ENCODE assay signal across 1 cellular context in the genomic region with DNA sequence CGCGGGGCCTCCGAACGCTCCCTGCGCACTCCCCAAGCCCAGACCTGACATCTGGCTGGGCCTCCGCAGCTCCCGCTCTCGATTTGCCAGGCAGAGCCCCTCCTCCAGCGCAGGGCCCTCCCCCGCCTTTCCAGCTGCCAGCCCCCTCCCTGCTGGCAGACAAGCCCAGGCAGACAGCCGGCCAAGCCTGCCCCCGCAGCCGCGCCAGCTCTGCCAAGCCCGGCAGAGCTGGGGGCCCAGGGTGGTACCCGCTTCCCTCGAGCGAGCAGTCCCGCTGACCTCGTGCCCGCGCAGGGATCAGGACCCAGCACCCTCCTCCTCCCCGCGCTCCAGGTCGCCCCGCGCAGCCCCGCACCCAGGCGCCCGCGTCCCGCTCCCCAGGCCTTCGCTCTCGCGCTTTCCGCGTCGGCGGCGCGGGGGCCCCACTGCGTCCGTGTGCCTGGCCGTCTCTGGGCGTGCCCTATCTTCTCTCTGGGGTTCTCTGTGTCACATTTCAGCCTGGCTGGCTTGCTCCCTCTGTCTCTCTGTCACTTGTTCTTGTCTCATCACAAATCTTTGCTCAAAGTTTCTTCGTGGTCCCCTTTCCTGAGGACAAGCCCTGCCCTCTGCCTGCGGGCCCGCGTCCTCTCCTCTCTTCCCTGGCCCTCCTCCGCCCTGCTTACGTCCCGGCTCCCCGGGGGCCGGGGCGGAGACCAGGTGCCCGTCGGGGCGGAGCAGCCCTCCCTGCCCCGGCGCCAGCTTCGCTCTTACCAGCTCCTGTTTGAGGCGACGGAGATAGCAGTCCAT.
TF ChIP-seq lines count a peak whose summit lies in the region.

No MANE protein-coding gene starts in this region.

TF ChIP-seq in HepG2, 621 proteins besides CTCF, POLR2A, EP300 and RAD21 (continued from another document and continues in another):
- TF ChIP-seq TBL1XR1 (IDR thresholded peaks at IDR 0.05; ENCODE audit: borderline replicate concordance, low read length, partially characterized antibody) = no peak
- TF ChIP-seq ZNF782 (CRISPR knock-in tag; IDR thresholded peaks at IDR 0.05; ENCODE audit: borderline replicate concordance) = no peak
- TF ChIP-seq ZSCAN21 (CRISPR knock-in tag; IDR thresholded peaks at IDR 0.05; ENCODE audit: borderline replicate concordance) = peak; percentile 22; the same call in 1 of the 2 replicates
- TF ChIP-seq KAT8 (CRISPR knock-in tag; IDR thresholded peaks at IDR 0.05) = 0 out of 2 replicates have a peak, but pooled peaks have one; percentile 6
- peak; percentile 88 for TF ChIP-seq HNRNPL (IDR thresholded peaks at IDR 0.05; ENCODE audit: low read depth, low read length)
- no peak for TF ChIP-seq ZSCAN30 (CRISPR knock-in tag; IDR thresholded peaks at IDR 0.05)
- no peak; the same call in 1 of the 2 replicates for TF ChIP-seq ZNF446 (CRISPR knock-in tag; IDR thresholded peaks at IDR 0.05)
- TF ChIP-seq TFAP4 (IDR thresholded peaks at IDR 0.05; ENCODE audit: borderline replicate concordance, low read depth) = peak; percentile 74; the same call in 1 of the 2 replicates
- no peak for TF ChIP-seq ISL2 (CRISPR knock-in tag; IDR thresholded peaks at IDR 0.05)
- TF ChIP-seq ZSCAN25 (CRISPR knock-in tag; IDR thresholded peaks at IDR 0.05) = no peak
- peak; percentile 37; the same call in 1 of the 2 replicates for TF ChIP-seq TARDBP (CRISPR knock-in tag; IDR thresholded peaks at IDR 0.05)
- TF ChIP-seq, protein P1, sequence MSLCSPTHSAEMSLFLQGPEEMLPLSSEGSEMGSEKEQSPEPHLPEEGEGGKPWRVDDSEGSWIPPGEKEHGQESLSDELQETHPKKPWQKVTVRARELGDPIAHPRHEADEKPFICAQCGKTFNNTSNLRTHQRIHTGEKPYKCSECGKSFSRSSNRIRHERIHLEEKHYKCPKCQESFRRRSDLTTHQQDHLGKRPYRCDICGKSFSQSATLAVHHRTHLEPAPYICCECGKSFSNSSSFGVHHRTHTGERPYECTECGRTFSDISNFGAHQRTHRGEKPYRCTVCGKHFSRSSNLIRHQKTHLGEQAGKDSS (CRISPR knock-in tag; IDR thresholded peaks at IDR 0.05; ENCODE audit: borderline replicate concordance, low read depth) = 0 out of 2 replicates have a peak, but pooled peaks have one; percentile 10
- TF ChIP-seq RBFOX2 (IDR thresholded peaks at IDR 0.05; ENCODE audit: low read depth, low read length) = peak; percentile 72
- TF ChIP-seq AGO2 (optimal IDR thresholded peaks at IDR 0.05; ENCODE audit: low read depth, low read length) = peak; percentile 83
- TF ChIP-seq NFIB (CRISPR knock-in tag; IDR thresholded peaks at IDR 0.05; ENCODE audit: borderline replicate concordance) = no peak
- 0 out of 2 replicates have a peak, but pooled peaks have one; percentile 54 for TF ChIP-seq ZBTB7A (CRISPR knock-in tag; IDR thresholded peaks at IDR 0.05)
- TF ChIP-seq HMGXB4 (CRISPR knock-in tag; IDR thresholded peaks at IDR 0.05; ENCODE audit: borderline replicate concordance in 1 of 2, low read depth in 1 of 2) = 0 out of 4 replicates have a peak, but pooled peaks of 1 of the 2 experiments have one; percentile 26
- TF ChIP-seq, protein P2, sequence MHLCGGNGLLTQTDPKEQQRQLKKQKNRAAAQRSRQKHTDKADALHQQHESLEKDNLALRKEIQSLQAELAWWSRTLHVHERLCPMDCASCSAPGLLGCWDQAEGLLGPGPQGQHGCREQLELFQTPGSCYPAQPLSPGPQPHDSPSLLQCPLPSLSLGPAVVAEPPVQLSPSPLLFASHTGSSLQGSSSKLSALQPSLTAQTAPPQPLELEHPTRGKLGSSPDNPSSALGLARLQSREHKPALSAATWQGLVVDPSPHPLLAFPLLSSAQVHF (CRISPR knock-in tag; IDR thresholded peaks at IDR 0.05) = no peak
- 0 out of 2 replicates have a peak, but pooled peaks have one; percentile 54 for TF ChIP-seq ZNF607 (CRISPR knock-in tag; IDR thresholded peaks at IDR 0.05; ENCODE audit: borderline replicate concordance)
- TF ChIP-seq ETV6 (CRISPR knock-in tag; conservative IDR thresholded peaks at IDR 0.05) = no peak
- TF ChIP-seq HNRNPK (IDR thresholded peaks at IDR 0.05; ENCODE audit: low read depth, low read length, poor library complexity, severe bottlenecking) = peak; percentile 60
- TF ChIP-seq AGO1 (IDR thresholded peaks at IDR 0.05; ENCODE audit: low read depth, low read length, poor library complexity, severe bottlenecking) = peak; percentile 16
- TF ChIP-seq NR0B2 (CRISPR knock-in tag; IDR thresholded peaks at IDR 0.05) = no peak; the same call in 1 of the 2 replicates
- peak; percentile 62; the same call in 1 of the 2 replicates for TF ChIP-seq HIC2 (CRISPR knock-in tag; IDR thresholded peaks at IDR 0.05; ENCODE audit: low read depth)
- no peak for TF ChIP-seq ZNF703 (CRISPR knock-in tag; IDR thresholded peaks at IDR 0.05; ENCODE audit: borderline replicate concordance)
- 0 out of 2 replicates have a peak, but pooled peaks have one; percentile 27 for TF ChIP-seq MTF2 (CRISPR knock-in tag; IDR thresholded peaks at IDR 0.05; ENCODE audit: borderline replicate concordance)
- TF ChIP-seq ZNF747 (CRISPR knock-in tag; IDR thresholded peaks at IDR 0.05; ENCODE audit: borderline replicate concordance) = 0 out of 2 replicates have a peak, but pooled peaks have one; percentile 57
- TF ChIP-seq, protein P3, sequence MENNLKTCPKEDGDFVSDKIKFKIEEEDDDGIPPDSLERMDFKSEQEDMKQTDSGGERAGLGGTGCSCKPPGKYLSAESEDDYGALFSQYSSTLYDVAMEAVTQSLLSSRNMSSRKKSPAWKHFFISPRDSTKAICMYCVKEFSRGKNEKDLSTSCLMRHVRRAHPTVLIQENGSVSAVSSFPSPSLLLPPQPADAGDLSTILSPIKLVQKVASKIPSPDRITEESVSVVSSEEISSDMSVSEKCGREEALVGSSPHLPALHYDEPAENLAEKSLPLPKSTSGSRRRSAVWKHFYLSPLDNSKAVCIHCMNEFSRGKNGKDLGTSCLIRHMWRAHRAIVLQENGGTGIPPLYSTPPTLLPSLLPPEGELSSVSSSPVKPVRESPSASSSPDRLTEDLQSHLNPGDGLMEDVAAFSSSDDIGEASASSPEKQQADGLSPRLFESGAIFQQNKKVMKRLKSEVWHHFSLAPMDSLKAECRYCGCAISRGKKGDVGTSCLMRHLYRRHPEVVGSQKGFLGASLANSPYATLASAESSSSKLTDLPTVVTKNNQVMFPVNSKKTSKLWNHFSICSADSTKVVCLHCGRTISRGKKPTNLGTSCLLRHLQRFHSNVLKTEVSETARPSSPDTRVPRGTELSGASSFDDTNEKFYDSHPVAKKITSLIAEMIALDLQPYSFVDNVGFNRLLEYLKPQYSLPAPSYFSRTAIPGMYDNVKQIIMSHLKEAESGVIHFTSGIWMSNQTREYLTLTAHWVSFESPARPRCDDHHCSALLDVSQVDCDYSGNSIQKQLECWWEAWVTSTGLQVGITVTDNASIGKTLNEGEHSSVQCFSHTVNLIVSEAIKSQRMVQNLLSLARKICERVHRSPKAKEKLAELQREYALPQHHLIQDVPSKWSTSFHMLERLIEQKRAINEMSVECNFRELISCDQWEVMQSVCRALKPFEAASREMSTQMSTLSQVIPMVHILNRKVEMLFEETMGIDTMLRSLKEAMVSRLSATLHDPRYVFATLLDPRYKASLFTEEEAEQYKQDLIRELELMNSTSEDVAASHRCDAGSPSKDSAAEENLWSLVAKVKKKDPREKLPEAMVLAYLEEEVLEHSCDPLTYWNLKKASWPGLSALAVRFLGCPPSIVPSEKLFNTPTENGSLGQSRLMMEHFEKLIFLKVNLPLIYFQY (CRISPR knock-in tag; IDR thresholded peaks at IDR 0.05; ENCODE audit: borderline replicate concordance) = no peak
- TF ChIP-seq CBX1 (IDR thresholded peaks at IDR 0.05; ENCODE audit: low read depth) = peak; percentile 3
- TF ChIP-seq ZNF136 (CRISPR knock-in tag; IDR thresholded peaks at IDR 0.05; ENCODE audit: low read depth) = no peak
- TF ChIP-seq GABPA (IDR thresholded peaks at IDR 0.05; ENCODE audit: low read depth, low read length) = no peak
- TF ChIP-seq GABPA (CRISPR knock-in tag; IDR thresholded peaks at IDR 0.05; ENCODE audit: low read depth) = no peak
- TF ChIP-seq NR1H2 (CRISPR knock-in tag; IDR thresholded peaks at IDR 0.05; ENCODE audit: borderline replicate concordance, low read depth) = peak; percentile 70; the same call in 1 of the 2 replicates
- 0 out of 2 replicates have a peak, but pooled peaks have one; percentile 59 for TF ChIP-seq ZNF878 (CRISPR knock-in tag; IDR thresholded peaks at IDR 0.05)
- no peak for TF ChIP-seq ZNF264 (CRISPR knock-in tag; IDR thresholded peaks at IDR 0.05)
- no peak for TF ChIP-seq NPAS2 (CRISPR knock-in tag; IDR thresholded peaks at IDR 0.05; ENCODE audit: borderline replicate concordance)
- TF ChIP-seq ZNF589 (CRISPR knock-in tag; conservative IDR thresholded peaks at IDR 0.05) = peak; percentile 70; the same call in 1 of the 2 replicates
- TF ChIP-seq ZNF460 (CRISPR knock-in tag; IDR thresholded peaks at IDR 0.05; ENCODE audit: borderline replicate concordance) = no peak
- TF ChIP-seq SP140L (CRISPR knock-in tag; IDR thresholded peaks at IDR 0.05; ENCODE audit: borderline replicate concordance) = no peak
- 0 out of 2 replicates have a peak, but pooled peaks have one; percentile 26 for TF ChIP-seq TOPORS (CRISPR knock-in tag; IDR thresholded peaks at IDR 0.05)
- TF ChIP-seq, protein P4, sequence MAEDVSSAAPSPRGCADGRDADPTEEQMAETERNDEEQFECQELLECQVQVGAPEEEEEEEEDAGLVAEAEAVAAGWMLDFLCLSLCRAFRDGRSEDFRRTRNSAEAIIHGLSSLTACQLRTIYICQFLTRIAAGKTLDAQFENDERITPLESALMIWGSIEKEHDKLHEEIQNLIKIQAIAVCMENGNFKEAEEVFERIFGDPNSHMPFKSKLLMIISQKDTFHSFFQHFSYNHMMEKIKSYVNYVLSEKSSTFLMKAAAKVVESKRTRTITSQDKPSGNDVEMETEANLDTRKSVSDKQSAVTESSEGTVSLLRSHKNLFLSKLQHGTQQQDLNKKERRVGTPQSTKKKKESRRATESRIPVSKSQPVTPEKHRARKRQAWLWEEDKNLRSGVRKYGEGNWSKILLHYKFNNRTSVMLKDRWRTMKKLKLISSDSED (CRISPR knock-in tag; IDR thresholded peaks at IDR 0.05) = no peak
- peak; percentile 46; the same call in 1 of the 2 replicates for TF ChIP-seq ZMYM2 (CRISPR knock-in tag; IDR thresholded peaks at IDR 0.05)
- no peak for TF ChIP-seq ZNF17 (CRISPR knock-in tag; IDR thresholded peaks at IDR 0.05)
- peak; percentile 17; the same call in 1 of the 2 replicates for TF ChIP-seq ZNF891 (CRISPR knock-in tag; IDR thresholded peaks at IDR 0.05)
- peak; percentile 64 for TF ChIP-seq ZNF687 (CRISPR knock-in tag; IDR thresholded peaks at IDR 0.05)
